11 cellular contexts compared by ENCODE assay signal in genomic region chr17:31433091-31433790, GRCh38. TPM values are rescaled to one million over a fixed set of nuclear protein-coding genes. Genes with fewer than 3 reads are reported as not detected.
A peak's percentile ranks its signal among the peaks of the same experiment; 100 is the strongest.
DNase-seq lines count a peak whose midpoint lies in the region; ATAC-seq and FAIRE-seq lines count a peak whose summit lies in the region.
"Had no signal": no experiment of that assay in that cellular context is flagged by ENCODE, and none has a peak within 500 bp of the region (broad histone marks: within the 10 kb centered on the region; RNA-seq: fewer than 3 reads in every experiment).

No MANE protein-coding gene starts in this region.

- ATAC-seq in activated naive CD4-positive, alpha-beta T cell treated with anti-CD3 and anti-CD28 coated beads, Interleukin-2, amount 50 U/mL, for 72 hours, result peak; percentile 65 to 72

- no peaks in the 10 kb centered on the region for H3K9me3 Mint-ChIP-seq in activated naive CD4-positive, alpha-beta T cell treated with anti-CD3 and anti-CD28 coated beads, Interleukin-2, amount 50 U/mL, for 72 hours

- DNase-seq in activated T-cell treated with anti-CD3 and anti-CD28 coated beads, Interleukin-2, amount 50 U/mL, for 1 hour, result peak; percentile 34
- DNase-seq in activated T-cell treated with anti-CD3 and anti-CD28 coated beads for 4 hours (no peak), T-helper 1 cell (peak in 4 of 5 donors; percentile 21 to 51 (median 42)), GM19239 (ENCODE audit: insufficient read length, low spot score) (no peak), DMS153 (lab: John Stamatoyannopoulos, UW) (no peak), NCI-H1048 (lab: John Stamatoyannopoulos, UW) (no peak)
- DNase-seq in activated naive CD4-positive, alpha-beta T cell treated with anti-CD3 and anti-CD28 coated beads, Interleukin-2, amount 50 U/mL, for 72 hours (ENCODE audit: low spot score in 2 of 2), result no peak
- peak; percentile 4 for DNase-seq in stimulated activated CD8-positive, alpha-beta memory T cell treated with anti-CD3 and anti-CD28 coated beads, Interleukin-12 subunit alpha, Interleukin-12 subunit beta, amount 100 ng/mL, for 4 hours (ENCODE audit: low read depth)
- DNase-seq: NCI-H1694, substantia nigra had no signal

- FAIRE-seq in GM19239 (lab: Jason Lieb, UNC), result no peak

- H3K36me3 Mint-ChIP-seq in activated naive CD4-positive, alpha-beta T cell treated with anti-CD3 and anti-CD28 coated beads, Interleukin-2, amount 50 U/mL, for 72 hours, result no peaks in the 10 kb centered on the region

- peak overlapping the region in 1 of 2 donors; percentile 42 for H3K27ac Mint-ChIP-seq in activated naive CD4-positive, alpha-beta T cell treated with anti-CD3 and anti-CD28 coated beads, Interleukin-2, amount 50 U/mL, for 72 hours

RNA-seq across cellular contexts. Expression of gene RAB11FIP4, which starts 41.8 kb away (rescaled TPM):
- total RNA-seq in activated naive CD4-positive, alpha-beta T cell treated with anti-CD3 and anti-CD28 coated beads, Interleukin-2, amount 50 U/mL, for 72 hours, result 10 to 100 TPM; 22.5 to 39.0 TPM
- total RNA-seq: dermis microvascular lymphatic vessel endothelial cell had no signal

Comparison
In these comparisons a context has a peak if more than half of its experiments do, and no peak if none do; other contexts are left out.
1. DNase-seq: peak in activated T-cell treated with anti-CD3 and anti-CD28 coated beads, Interleukin-2, amount 50 U/mL, for 1 hour (single experiment), T-helper 1 cell (4 of 5) and stimulated activated CD8-positive, alpha-beta memory T cell treated with anti-CD3 and anti-CD28 coated beads, Interleukin-12 subunit alpha, Interleukin-12 subunit beta, amount 100 ng/mL, for 4 hours (single experiment); none in activated T-cell treated with anti-CD3 and anti-CD28 coated beads for 4 hours (single experiment), activated naive CD4-positive, alpha-beta T cell treated with anti-CD3 and anti-CD28 coated beads, Interleukin-2, amount 50 U/mL, for 72 hours (0 of 2), GM19239 (single experiment), DMS153 (single experiment) and NCI-H1048 (single experiment).